In the genomic region with DNA sequence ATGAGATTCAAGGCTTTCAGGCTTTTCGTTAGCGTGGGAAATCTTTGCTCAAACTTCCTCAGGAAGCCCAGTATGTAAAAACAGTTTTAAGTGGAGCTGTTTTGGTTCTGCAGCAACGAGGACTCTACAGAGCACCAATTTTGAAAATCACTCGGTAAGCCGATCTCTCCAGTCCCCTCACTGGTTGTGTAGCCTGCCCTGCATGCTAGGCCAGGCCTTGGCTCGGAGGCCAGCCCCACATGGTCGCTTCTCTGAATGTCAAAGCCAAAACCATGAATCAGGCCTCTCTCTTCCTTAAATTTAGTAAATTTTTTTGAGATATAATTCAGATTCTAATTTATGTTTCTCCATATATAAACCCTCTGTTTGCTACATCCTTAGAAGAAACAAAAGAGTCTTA, we compare ENCODE assay signal across 27 cellular contexts.
A peak's percentile ranks its signal among the peaks of the same experiment; 100 is the strongest.
DNase-seq lines count a peak whose midpoint lies in the region; ATAC-seq and TF ChIP-seq lines count a peak whose summit lies in the region.
"Had no signal": no experiment of that assay in that cellular context is flagged by ENCODE, and none has a peak within 500 bp of the region (broad histone marks: within the 10 kb centered on the region; RNA-seq: fewer than 3 reads in every experiment).

No MANE protein-coding gene starts in this region.

- H4K20me1 ChIP-seq in GM23338 (replicated peaks; ENCODE audit: insufficient read depth) (peaks cover 24% of the 10 kb centered on the region; the same call in 1 of the 2 replicates), hepatocyte (ENCODE audit: insufficient read depth, poor library complexity, severe bottlenecking) (no peaks in the 10 kb centered on the region)

- H3K27me3 ChIP-seq in GM23338 (ENCODE audit: insufficient read depth), result no peaks in the 10 kb centered on the region
- H3K27me3 ChIP-seq in colonic mucosa, result no peaks in the 10 kb centered on the region
- no peaks in the 10 kb centered on the region for H3K27me3 ChIP-seq in hepatocyte
- no peaks in the 10 kb centered on the region for H3K27me3 ChIP-seq in skeletal muscle tissue (ENCODE audit: control insufficient read depth in 3 of 3, insufficient read depth in 3 of 3, low read length in 3 of 3)
- H3K27me3 ChIP-seq: dorsolateral prefrontal cortex had no signal

- no peaks in the 10 kb centered on the region for H3K9me3 Mint-ChIP-seq in GM23338

- H3K36me3 Mint-ChIP-seq in GM23338 (ENCODE audit: low read depth), result peaks cover 28% of the 10 kb centered on the region

- peaks cover 38% of the 10 kb centered on the region for H3K4me1 Mint-ChIP-seq in GM23338

- H3K9me3 ChIP-seq in colonic mucosa, result no peaks in the 10 kb centered on the region
- H3K9me3 ChIP-seq in hepatocyte (ENCODE audit: low read depth), result no peaks in the 10 kb centered on the region
- no peaks in the 10 kb centered on the region for H3K9me3 ChIP-seq in skeletal muscle tissue (ENCODE audit: control insufficient read depth in 3 of 3, low read length in 3 of 3)
- H3K9me3 ChIP-seq: prostate gland had no signal

- H3K9ac ChIP-seq in colonic mucosa (ENCODE audit: low read depth in 2 of 2, low read length in 2 of 2), result peak overlapping the region in 1 of 2 donors; percentile 42
- peak overlapping the region in 1 of 3 donors; percentile 34 for H3K9ac ChIP-seq in skeletal muscle tissue (ENCODE audit: low read depth in 1 of 3, low read length in 3 of 3)

- 86% methylated on average over 7 of the region's 7 CpGs for WGBS in hepatocyte (ENCODE audit: low lambda C conversion rate, missing lambda C conversion rate)

- H3K4me3 Mint-ChIP-seq in GM23338, result no peak overlapping the region
- H3K4me3 Mint-ChIP-seq: activated naive CD8-positive, alpha-beta T cell treated with anti-CD3 and anti-CD28 coated beads, Interleukin-2, amount 50 U/mL, for 24 hours; CD4-positive, alpha-beta T cell; mesothelial cell of epicardium; neural crest cell; T-helper 17 cell had no signal

- H2AFZ ChIP-seq in GM23338, result no peak overlapping the region
- no peak overlapping the region for H2AFZ ChIP-seq in hepatocyte

- no peaks in the 10 kb centered on the region; the same call in 1 of the 2 replicates for H3F3A ChIP-seq in GM23338 (replicated peaks; ENCODE audit: low read depth)

- intact Hi-C loops in colonic mucosa (cut with DNase I), result no loop called here

- H3K4me3 ChIP-seq in GM23338, result no peak overlapping the region
- H3K4me3 ChIP-seq in colonic mucosa, result no peak overlapping the region
- no peak overlapping the region for H3K4me3 ChIP-seq in hepatocyte
- H3K4me3 ChIP-seq in skeletal muscle tissue (ENCODE audit: low read length in 3 of 3), result no peak overlapping the region
- H3K4me3 ChIP-seq: dorsolateral prefrontal cortex, prostate gland had no signal

- peak; percentile 73 for ATAC-seq in GM23338
- ATAC-seq in HG02571 (IDR thresholded peaks at IDR 0.05; ENCODE audit: unreplicated experiment), result no peak
- ATAC-seq: activated naive CD8-positive, alpha-beta T cell treated with anti-CD3 and anti-CD28 coated beads, Interleukin-2, amount 50 U/mL, for 24 hours; T-helper 17 cell had no signal

- H3K4me1 ChIP-seq in GM23338 (ENCODE audit: insufficient read depth), result peaks cover 25% of the 10 kb centered on the region; the same call in 1 of the 2 replicates
- peaks cover 18% of the 10 kb centered on the region for H3K4me1 ChIP-seq in colonic mucosa
- peaks cover 39% of the 10 kb centered on the region for H3K4me1 ChIP-seq in hepatocyte (ENCODE audit: insufficient read depth)
- H3K4me1 ChIP-seq in skeletal muscle tissue (ENCODE audit: control insufficient read depth in 3 of 3, insufficient read depth in 3 of 3, low read length in 3 of 3), result peaks cover 34 to 58% (median 42%) of the 10 kb centered on the region in 3 donors

- DNase-seq in GM23338 (ENCODE audit: low spot score), result peak; percentile 20
- DNase-seq in colonic mucosa, result no peak
- no peak for DNase-seq in hepatocyte (ENCODE audit: low spot score)
- no peak for DNase-seq in RWPE1 (ENCODE audit: low spot score)
- no peak for DNase-seq in dedifferentiated amniotic fluid mesenchymal stem cell (ENCODE audit: extremely low spot score)
- no peak for DNase-seq in DMS 273 (lab: John Stamatoyannopoulos, UW; ENCODE audit: unreplicated experiment)
- DNase-seq: activated CD4-positive, alpha-beta T cell treated with anti-CD3 and anti-CD28 coated beads, Interleukin-2, amount 50 U/mL, for 1 hour; activated effector memory CD4-positive, alpha-beta T cell treated with anti-CD3 and anti-CD28 coated beads, Interleukin-2, amount 50 U/mL, for 16 hours; activated naive CD8-positive, alpha-beta T cell treated with anti-CD3 and anti-CD28 coated beads, Interleukin-2, amount 50 U/mL, for 24 hours; CD4-positive, alpha-beta T cell; DMS153; GDM1; GOT3; KBM-7; kidney glomerular epithelial cell; NCI-H1694 treated with DMSO at 0.1 percent for 48 hours; NCI-H345; stimulated activated CD4-positive, alpha-beta T cell treated with anti-CD3 and anti-CD28 coated beads, Interleukin-12 subunit alpha, Interleukin-12 subunit beta, amount 100 ng/mL, for 4 hours; stimulated activated CD8-positive, alpha-beta memory T cell treated with anti-CD3 and anti-CD28 coated beads, Interleukin-4, amount 100 ng/mL, for 48 hours; T-helper 17 cell had no signal

- H3K27me3 Mint-ChIP-seq in GM23338 (ENCODE audit: insufficient read depth, low read depth, poor library complexity), result no peaks in the 10 kb centered on the region
- H3K27me3 Mint-ChIP-seq: activated naive CD8-positive, alpha-beta T cell treated with anti-CD3 and anti-CD28 coated beads, Interleukin-2, amount 50 U/mL, for 24 hours; CD4-positive, alpha-beta T cell; T-helper 17 cell had no signal

- H3K79me2 ChIP-seq in GM23338 (replicated peaks; ENCODE audit: insufficient read depth) (peaks cover 32% of the 10 kb centered on the region), hepatocyte (peaks cover 53% of the 10 kb centered on the region)

- POLR2A ChIA-PET in RWPE1 (lab: Yijun Ruan, JAX; ENCODE audit: low non-redundant PET), result no interaction called here

- H3K4me2 ChIP-seq in GM23338 (no peak overlapping the region), hepatocyte (no peak overlapping the region)

- H3K9me2 ChIP-seq in GM23338 (ENCODE audit: insufficient read depth) (no peaks in the 10 kb centered on the region), hepatocyte (replicated peaks; ENCODE audit: insufficient read depth) (no peaks in the 10 kb centered on the region)

- no peak for TF ChIP-seq CTCF in GM23338 (conservative IDR thresholded peaks at IDR 0.05; ENCODE audit: low read depth in 2 of 2)
- no peak for TF ChIP-seq CTCF in colonic mucosa (IDR thresholded peaks at IDR 0.05)
- no peak for TF ChIP-seq CTCF in hepatocyte (IDR thresholded peaks at IDR 0.05; ENCODE audit: poor library complexity)
- no peak for TF ChIP-seq CTCF in RWPE1 (conservative IDR thresholded peaks at IDR 0.05; ENCODE audit: low read depth)

- H3K27ac ChIP-seq in GM23338 (ENCODE audit: low read depth) (peak overlapping the region; percentile 14; the same call in 1 of the 2 replicates), colonic mucosa (peak overlapping the region; percentile 52), hepatocyte (peak overlapping the region; percentile 16), skeletal muscle tissue (ENCODE audit: low read depth, low read length) (peak overlapping the region; percentile 14), RWPE1 (no peak overlapping the region)
- H3K27ac ChIP-seq: epithelial cell of prostate had no signal

- H3K36me3 ChIP-seq in GM23338 (ENCODE audit: insufficient read depth) (0 out of 2 replicates have a peak, but pooled peaks cover 2% of the 10 kb centered on the region), colonic mucosa (no peaks in the 10 kb centered on the region), hepatocyte (replicated peaks; ENCODE audit: insufficient read depth, low read depth) (no peaks in the 10 kb centered on the region), skeletal muscle tissue (ENCODE audit: control insufficient read depth in 3 of 3, insufficient read depth in 3 of 3, low read length in 3 of 3) (peaks cover 2 to 13% (median 3%) of the 10 kb centered on the region in 3 donors)
- H3K36me3 ChIP-seq: prostate gland had no signal

- CTCF ChIA-PET in RWPE1 (lab: Yijun Ruan, JAX), result no interaction called here

- H3K27ac Mint-ChIP-seq in GM23338, result no peak overlapping the region
- H3K27ac Mint-ChIP-seq: activated naive CD8-positive, alpha-beta T cell treated with anti-CD3 and anti-CD28 coated beads, Interleukin-2, amount 50 U/mL, for 24 hours; CD4-positive, alpha-beta T cell had no signal

TF ChIP-seq in GM23338, 12 proteins besides CTCF, POLR2A, EP300 and RAD21 (continues in another document):
- TF ChIP-seq ZNF114 (CRISPR knock-in tag; IDR thresholded peaks at IDR 0.05), result no peak
- TF ChIP-seq ZNF331 (CRISPR knock-in tag; IDR thresholded peaks at IDR 0.05; ENCODE audit: low read depth), result no peak
